Comparison of ENCODE assay signal across 8 cellular contexts in genomic region chr19:18117692-18118378, GRCh38. TPM values are rescaled to one million over a fixed set of nuclear protein-coding genes. Genes with fewer than 3 reads are reported as not detected.
DNase-seq lines count a peak whose midpoint lies in the region; ATAC-seq and TF ChIP-seq lines count a peak whose summit lies in the region.

No MANE protein-coding gene starts in this region.

- no peak for TF ChIP-seq POLR2A in uterus (IDR thresholded peaks at IDR 0.05)

- no peaks in the 10 kb centered on the region for H3K9me3 ChIP-seq in ascending aorta
- no peaks in the 10 kb centered on the region for H3K9me3 ChIP-seq in hepatocyte (ENCODE audit: low read depth)
- no peaks in the 10 kb centered on the region for H3K9me3 ChIP-seq in uterus

- ATAC-seq in HG02798 (IDR thresholded peaks at IDR 0.05; ENCODE audit: poor library complexity, unreplicated experiment), result peak; percentile 93

- peak; percentile 4 for TF ChIP-seq CTCF in GM12865 (IDR thresholded peaks at IDR 0.05; ENCODE audit: insufficient read depth, low read depth, low read length, missing control alignments)
- TF ChIP-seq CTCF in ascending aorta (IDR thresholded peaks at IDR 0.05), result peak in 1 of 3 experiments; percentile 8
- peak; percentile 6 for TF ChIP-seq CTCF in hepatocyte (IDR thresholded peaks at IDR 0.05; ENCODE audit: poor library complexity)
- TF ChIP-seq CTCF in uterus (IDR thresholded peaks at IDR 0.05), result no peak

- H3K4me1 ChIP-seq in ascending aorta (peaks cover 0 to 16% of the 10 kb centered on the region in 2 donors), hepatocyte (ENCODE audit: insufficient read depth) (peaks cover 12% of the 10 kb centered on the region), uterus (peaks cover 0 to 9% of the 10 kb centered on the region in 2 donors)

- peak overlapping the region; percentile 95 for H3K4me2 ChIP-seq in hepatocyte

- H3K79me2 ChIP-seq in hepatocyte, result peaks cover 7% of the 10 kb centered on the region

- intact Hi-C loops in ascending aorta (cut with DNase I), result loop anchor here (1.0 to 10.0 kb wide), 3 partner anchors 24 to 137 kb away; partner anchors contain the start of gene PIK3R2
- intact Hi-C loops in uterus (cut with DNase I; ENCODE audit: low total_unique reads), result loop anchor here (5.0 to 10.0 kb wide), 2 partner anchors 44 to 127 kb away; no protein-coding TSS in a partner anchor

- no peaks in the 10 kb centered on the region for H3K9me2 ChIP-seq in hepatocyte (replicated peaks; ENCODE audit: insufficient read depth)

- H3K27ac ChIP-seq in ascending aorta (peak overlapping the region; percentile 66 to 74), hepatocyte (peak overlapping the region; percentile 50), uterus (peak overlapping the region; percentile 56 to 79)

- H3K4me3 ChIP-seq in GM12865 (ENCODE audit: low read depth, low read length) (peak overlapping the region; percentile 58), ascending aorta (peak overlapping the region; percentile 71 to 73), hepatocyte (peak overlapping the region; percentile 81), uterus (peak overlapping the region; percentile 53 to 77)

- peaks cover 14% of the 10 kb centered on the region for H4K20me1 ChIP-seq in hepatocyte (ENCODE audit: insufficient read depth, poor library complexity, severe bottlenecking)

- H3K36me3 ChIP-seq in ascending aorta (peaks cover 6 to 8% of the 10 kb centered on the region in 2 donors), hepatocyte (replicated peaks; ENCODE audit: insufficient read depth, low read depth) (no peaks in the 10 kb centered on the region), uterus (no peaks in the 10 kb centered on the region)

- H3K27me3 ChIP-seq in ascending aorta (no peaks in the 10 kb centered on the region), hepatocyte (no peaks in the 10 kb centered on the region), uterus (no peaks in the 10 kb centered on the region)

- WGBS in hepatocyte (ENCODE audit: low lambda C conversion rate, missing lambda C conversion rate), result 2% methylated on average over 42 of the region's 86 CpGs

- DNase-seq in GM12865 (ENCODE audit: low read depth) (peak; percentile 95), NCI-H146 treated with DMSO at 0.1 percent for 48 hours (lab: John Stamatoyannopoulos, UW; ENCODE audit: unreplicated experiment) (peak; percentile 63), T-helper 22 cell (ENCODE audit: low read depth) (peak; percentile 89), ascending aorta (ENCODE audit: low spot score in 2 of 2) (peak; percentile 34 to 90), hepatocyte (ENCODE audit: low spot score) (peak; percentile 97), renal cortical epithelial cell (ENCODE audit: low read depth) (peak; percentile 35), uterus (peak; percentile 84 to 94)

- peak overlapping the region; percentile 67 for H2AFZ ChIP-seq in hepatocyte

RNA-seq across cellular contexts. Expression of gene MAST3, which starts 20.3 kb away (rescaled TPM):
- total RNA-seq in ascending aorta, result 32.8 TPM
- 5.5 and 9.7 TPM in 2 replicates for total RNA-seq in hepatocyte
- polyA plus RNA-seq in hepatocyte, result 10.3 and 11.1 TPM in 2 replicates
- 0.35 and 5.7 TPM in 2 replicates for total RNA-seq in renal cortical epithelial cell
- total RNA-seq in uterus, result 10 to 100 TPM in 1 of 4 donors, 1 to 10 TPM in 2, under 1 TPM in 1; 0.59 to 22.5 (median 3.8) TPM

RNA-seq across cellular contexts. Expression of gene IL12RB1, which starts 31.1 kb away (rescaled TPM):
- total RNA-seq in ascending aorta, result 1.5 TPM
- total RNA-seq in hepatocyte, result not detected in 2 replicates
- polyA plus RNA-seq in hepatocyte, result not detected in 2 replicates
- not detected in 2 replicates for total RNA-seq in renal cortical epithelial cell
- 1 to 10 TPM in 1 of 4 donors, under 1 TPM in 2, not detected in 1; 0.41 to 6.5 (median 0.61) TPM for total RNA-seq in uterus

RNA-seq across cellular contexts. Expression of gene PIK3R2, which starts 35.1 kb away (rescaled TPM):
- total RNA-seq in ascending aorta, result 43.1 TPM
- total RNA-seq in hepatocyte, result 29.9 and 38.7 TPM in 2 replicates
- polyA plus RNA-seq in hepatocyte, result 49.5 and 52.2 TPM in 2 replicates
- 15.8 and 56.9 TPM in 2 replicates for total RNA-seq in renal cortical epithelial cell
- total RNA-seq in uterus, result 10 to 100 TPM; 17.2 to 39.4 (median 29.7) TPM

RNA-seq across cellular contexts. Expression of gene IFI30, which starts 55.8 kb away (rescaled TPM):
- 35.1 TPM for total RNA-seq in ascending aorta
- 95.7 and 133 TPM in 2 replicates for total RNA-seq in hepatocyte
- polyA plus RNA-seq in hepatocyte, result 129 and 170 TPM in 2 replicates
- 20.8 and 25.1 TPM in 2 replicates for total RNA-seq in renal cortical epithelial cell
- total RNA-seq in uterus, result 10 to 100 TPM in 2 of 4 donors, 1 to 10 TPM in 2; 4.1 to 17.4 (median 11.4) TPM

Comparison
In these comparisons a context has a peak if more than half of its experiments do, and no peak if none do; other contexts are left out.
1. Peak in every context shown above with its lines: DNase-seq, ATAC-seq, H3K4me3 ChIP-seq and H3K27ac ChIP-seq.
2. DNase-seq: peak in every context shown above with its lines; median percentile 97 in hepatocyte; 95 in GM12865; 89 in T-helper 22 cell; 89 in uterus; 63 in NCI-H146 treated with DMSO at 0.1 percent for 48 hours; 62 in ascending aorta; 35 in renal cortical epithelial cell.
3. CTCF ChIP-seq: peak in GM12865 (single experiment) and hepatocyte (single experiment); none in uterus (0 of 4).